ENCODE assay signal across 17 cellular contexts in the genomic region with DNA sequence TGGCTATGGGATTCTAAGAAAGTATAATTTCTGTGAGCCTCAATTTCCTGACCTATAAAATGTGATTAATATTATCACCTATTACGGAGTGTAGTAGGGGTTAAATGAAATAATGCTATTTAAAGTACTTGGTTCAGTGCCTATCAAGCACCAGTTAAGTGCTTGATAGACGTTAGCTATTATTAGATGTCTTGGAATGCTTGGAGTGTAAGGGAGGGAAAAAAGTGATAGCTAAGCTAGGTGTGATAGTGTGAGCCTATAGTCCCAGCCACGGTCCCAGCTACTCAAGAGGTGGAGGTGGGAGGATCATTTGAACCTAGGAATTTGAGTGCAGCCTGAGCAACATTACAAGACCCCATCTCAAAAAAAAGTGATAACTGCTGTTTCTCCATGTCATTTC. TPM values are rescaled to one million over a fixed set of nuclear protein-coding genes. Genes with fewer than 3 reads are reported as not detected.
A peak's percentile ranks its signal among the peaks of the same experiment; 100 is the strongest.
DNase-seq lines count a peak whose midpoint lies in the region; ATAC-seq and TF ChIP-seq lines count a peak whose summit lies in the region.
"Had no signal": no experiment of that assay in that cellular context is flagged by ENCODE, and none has a peak within 500 bp of the region (broad histone marks: within the 10 kb centered on the region; RNA-seq: fewer than 3 reads in every experiment).

No MANE protein-coding gene starts in this region.

- ATAC-seq in Right ventricle myocardium inferior (peak; percentile 53), heart right ventricle (peak in 7 of 8 donors; percentile 22 to 73 (median 59)), HG03139 (IDR thresholded peaks at IDR 0.05; ENCODE audit: unreplicated experiment) (no peak), GM21367 (IDR thresholded peaks at IDR 0.05; ENCODE audit: unreplicated experiment) (no peak)
- ATAC-seq: CD8-positive, alpha-beta T cell had no signal

- no peaks in the 10 kb centered on the region for H3K27me3 Mint-ChIP-seq in neural crest cell (ENCODE audit: low read depth)
- H3K27me3 Mint-ChIP-seq: B cell, IgD-negative memory B cell had no signal

- TF ChIP-seq CTCF in heart right ventricle (IDR thresholded peaks at IDR 0.05): no peak
- no peak for TF ChIP-seq CTCF in right atrium auricular region (IDR thresholded peaks at IDR 0.05)
- TF ChIP-seq CTCF in neural crest cell (conservative IDR thresholded peaks at IDR 0.05): no peak

- H3K36me3 Mint-ChIP-seq in neural crest cell (ENCODE audit: low read depth): peaks cover 23% of the 10 kb centered on the region

- no peak for DNase-seq in Right ventricle myocardium inferior (ENCODE audit: missing footprints)
- DNase-seq in cardiac septum (ENCODE audit: low spot score): no peak
- no peak for DNase-seq in heart right ventricle
- DNase-seq in right atrium auricular region (ENCODE audit: low spot score): no peak
- no peak for DNase-seq in neural crest cell (ENCODE audit: low read depth, low spot score)
- DNase-seq in stimulated activated naive CD4-positive, alpha-beta T cell (lab: John Stamatoyannopoulos, UW): no peak
- DNase-seq: 8988T; Calu3; CD8-positive, alpha-beta T cell; DMS79 treated with DMSO at 0.1 percent for 48 hours; GF-D8; H9 had no signal

- H3K4me3 Mint-ChIP-seq in neural crest cell: peak overlapping the region; percentile 27
- H3K4me3 Mint-ChIP-seq: B cell; CD8-positive, alpha-beta T cell; H9; IgD-negative memory B cell had no signal

- H3K36me3 ChIP-seq in heart right ventricle: peaks cover 0 to 23% (median 0%) of the 10 kb centered on the region in 9 donors
- peaks cover 6% of the 10 kb centered on the region for H3K36me3 ChIP-seq in right atrium auricular region

- H3K9me3 ChIP-seq in heart right ventricle: no peaks in the 10 kb centered on the region
- H3K9me3 ChIP-seq in right atrium auricular region: no peaks in the 10 kb centered on the region
- H3K9me3 ChIP-seq: BLaER1 treated with 17β-estradiol and CSF1 and Interleukin-3, amounts not matched to agents 10 nM and 100 nM had no signal

- WGBS in heart right ventricle, 2 donors: 32 to 38% methylated on average over 3 of the region's 3 CpGs

- H3K27me3 ChIP-seq in heart right ventricle (no peaks in the 10 kb centered on the region), right atrium auricular region (no peaks in the 10 kb centered on the region)
- H3K27me3 ChIP-seq: BLaER1 treated with 17β-estradiol and CSF1 and Interleukin-3, amounts not matched to agents 10 nM and 100 nM had no signal

- H3K4me3 ChIP-seq in heart right ventricle (no peak overlapping the region), right atrium auricular region (no peak overlapping the region)
- H3K4me3 ChIP-seq: BLaER1 treated with 17β-estradiol and CSF1 and Interleukin-3, amounts not matched to agents 10 nM and 100 nM had no signal

- intact Hi-C loops in Right ventricle myocardium inferior (cut with DNase I): loop anchor here (10.0 kb wide), 1 partner anchor 48 kb away; a partner anchor contains a TSS
- intact Hi-C loops in cardiac septum (cut with DNase I): no loop called here
- intact Hi-C loops in heart right ventricle (cut with DNase I): loop anchor here in 2 of 10 donors (10.0 kb wide), 2 partner anchors 48 to 98 kb away; a partner anchor contains a TSS

- no peak overlapping the region for H3K27ac Mint-ChIP-seq in neural crest cell (ENCODE audit: unreplicated experiment)
- H3K27ac Mint-ChIP-seq: B cell; CD8-positive, alpha-beta T cell; IgD-negative memory B cell had no signal

- H3K4me1 ChIP-seq in heart right ventricle (peaks cover 0 to 22% (median 4%) of the 10 kb centered on the region in 9 donors), right atrium auricular region (peaks cover 0 to 17% of the 10 kb centered on the region in 2 donors)

- H3K9me3 Mint-ChIP-seq in neural crest cell: no peaks in the 10 kb centered on the region
- H3K9me3 Mint-ChIP-seq: CD8-positive, alpha-beta T cell; H9; IgD-negative memory B cell had no signal

- H3K27ac ChIP-seq in heart right ventricle: peak overlapping the region in 6 of 10 donors; percentile 5 to 63 (median 47)
- H3K27ac ChIP-seq in right atrium auricular region: peak overlapping the region; percentile 9 to 63
- H3K27ac ChIP-seq: BLaER1 treated with 17β-estradiol and CSF1 and Interleukin-3, amounts not matched to agents 10 nM and 100 nM had no signal

- H3K4me1 Mint-ChIP-seq in neural crest cell: peaks cover 5% of the 10 kb centered on the region
- H3K4me1 Mint-ChIP-seq: H9 had no signal

RNA-seq across cellular contexts. Expression of a gene that starts 7.5 kb away (rescaled TPM):
- 2.5 TPM for total RNA-seq in Right ventricle myocardium inferior
- 3.0 TPM for total RNA-seq in cardiac septum
- 1 to 10 TPM in 8 of 10 donors, under 1 TPM in 2; 0.56 to 2.7 (median 1.9) TPM for total RNA-seq in heart right ventricle
- polyA plus RNA-seq in heart right ventricle: 1 to 10 TPM; 2.5 TPM
- total RNA-seq in right atrium auricular region: 1 to 10 TPM; 1.8 to 2.6 TPM
- 96.1 and 101 TPM in 2 replicates for total RNA-seq in neural crest cell

RNA-seq across cellular contexts. Expression of a gene that starts 8.0 kb away (rescaled TPM):
- total RNA-seq in Right ventricle myocardium inferior (86.9 TPM), cardiac septum (86.9 TPM), heart right ventricle (100 to 1,000 TPM in 1 of 10 donors, 10 to 100 TPM in 9; 73.9 to 106 (median 91.3) TPM), right atrium auricular region (10 to 100 TPM; 43.3 to 60.5 TPM), neural crest cell (102 and 108 TPM in 2 replicates)
- polyA plus RNA-seq in heart right ventricle: 10 to 100 TPM; 12.7 to 36.7 TPM

RNA-seq across cellular contexts. Expression of a gene that starts 51.2 kb away (rescaled TPM):
- total RNA-seq in Right ventricle myocardium inferior (261 TPM), cardiac septum (150 TPM), heart right ventricle (100 to 1,000 TPM; 220 to 458 (median 262) TPM), right atrium auricular region (100 to 1,000 TPM; 275 to 456 TPM), neural crest cell (0.33 and 1.0 TPM in 2 replicates)
- polyA plus RNA-seq in heart right ventricle: 10 to 100 TPM; 63.5 to 69.5 TPM
- total RNA-seq: CD8-positive, alpha-beta T cell had no signal
- polyA plus RNA-seq: IgD-negative memory B cell had no signal

Comparison
In these comparisons a context has a peak if more than half of its experiments do, and no peak if none do; other contexts are left out.
1. ATAC-seq: peak in Right ventricle myocardium inferior (single experiment) and heart right ventricle (7 of 8); none in HG03139 (single experiment) and GM21367 (single experiment).
2. RNA of a gene that starts 7.5 kb away (total RNA-seq): 96.1 to 101 TPM in neural crest cell; 3.0 TPM in cardiac septum (single experiment), 1.8 to 2.6 TPM in right atrium auricular region, 2.5 TPM in Right ventricle myocardium inferior (single experiment) and 0.56 to 2.7 TPM in heart right ventricle; every median in the first group is over 10 times any median in the second.
3. RNA of a gene that starts 51.2 kb away (total RNA-seq): 275 to 456 TPM in right atrium auricular region, 220 to 458 TPM in heart right ventricle, 261 TPM in Right ventricle myocardium inferior (single experiment) and 150 TPM in cardiac septum (single experiment); 0.33 to 1.0 TPM in neural crest cell; every median in the first group is over 10 times any median in the second.